ENCODE assay signal across 10 cellular contexts in genomic region chr2:43130548-43130875, GRCh38.
DNase-seq lines count a peak whose midpoint lies in the region; ATAC-seq and TF ChIP-seq lines count a peak whose summit lies in the region.
"Had no signal": no experiment of that assay in that cellular context is flagged by ENCODE, and none has a peak within 500 bp of the region (broad histone marks: within the 10 kb centered on the region; RNA-seq: fewer than 3 reads in every experiment).

No MANE protein-coding gene starts in this region.

- H3K4me3 Mint-ChIP-seq in activated T-cell treated with anti-CD3 and anti-CD28 coated beads, Interleukin-2, amount 50 U/mL, for 24 hours, result no peak overlapping the region
- peak overlapping the region; percentile 52 for H3K4me3 Mint-ChIP-seq in memory B cell

- no peak for TF ChIP-seq CTCF in testis (IDR thresholded peaks at IDR 0.05)

- no peak for DNase-seq in activated T-cell treated with anti-CD3 and anti-CD28 coated beads, Interleukin-2, amount 50 U/mL, for 24 hours
- no peak for DNase-seq in activated T-cell treated with anti-CD3 and anti-CD28 coated beads, Interleukin-2, amount 50 U/mL, for 48 hours
- no peak for DNase-seq in memory B cell (ENCODE audit: low spot score in 2 of 2)
- DNase-seq in testis, result no peak
- DNase-seq in NOMO-1 treated with DMSO at 0.1 percent for 48 hours (lab: John Stamatoyannopoulos, UW; ENCODE audit: unreplicated experiment), result no peak
- DNase-seq in NCI-H2171 treated with DMSO at 0.1 percent for 48 hours (lab: John Stamatoyannopoulos, UW), result no peak
- DNase-seq: foreskin melanocyte, NCI-H2081 had no signal

- H3K4me1 Mint-ChIP-seq in activated T-cell treated with anti-CD3 and anti-CD28 coated beads, Interleukin-2, amount 50 U/mL, for 24 hours (ENCODE audit: low read depth), result peaks cover 84% of the 10 kb centered on the region
- H3K4me1 Mint-ChIP-seq in memory B cell, result peaks cover 78% of the 10 kb centered on the region

- H3K27me3 Mint-ChIP-seq in activated T-cell treated with anti-CD3 and anti-CD28 coated beads, Interleukin-2, amount 50 U/mL, for 24 hours, result no peaks in the 10 kb centered on the region
- H3K27me3 Mint-ChIP-seq in memory B cell, result no peaks in the 10 kb centered on the region

- H3K27me3 ChIP-seq in testis, result no peaks in the 10 kb centered on the region

- no peaks in the 10 kb centered on the region for H3K9me3 Mint-ChIP-seq in activated T-cell treated with anti-CD3 and anti-CD28 coated beads, Interleukin-2, amount 50 U/mL, for 24 hours
- peaks cover 2% of the 10 kb centered on the region for H3K9me3 Mint-ChIP-seq in memory B cell

- peaks cover 24% of the 10 kb centered on the region for H3K4me1 ChIP-seq in testis

- H3K27ac Mint-ChIP-seq in activated T-cell treated with anti-CD3 and anti-CD28 coated beads, Interleukin-2, amount 50 U/mL, for 24 hours, result peak overlapping the region; percentile 58
- peak overlapping the region; percentile 95 for H3K27ac Mint-ChIP-seq in memory B cell

- no peak overlapping the region for H3K4me3 ChIP-seq in testis

- intact Hi-C loops in testis (cut with DNase I; ENCODE audit: low total_unique reads), result no loop called here

- H3K36me3 Mint-ChIP-seq in activated T-cell treated with anti-CD3 and anti-CD28 coated beads, Interleukin-2, amount 50 U/mL, for 24 hours (ENCODE audit: low read depth), result no peaks in the 10 kb centered on the region
- no peaks in the 10 kb centered on the region for H3K36me3 Mint-ChIP-seq in memory B cell

- H3K27ac ChIP-seq in adipose tissue (ENCODE audit: low read depth, low read length) (peak overlapping the region; percentile 58), testis (peak overlapping the region; percentile 63 to 67)

- WGBS in adipose tissue, 3 donors, result 85 to 94% (median 91%) methylated on average over 6 of the region's 6 CpGs
- 97% methylated on average over 4 to 6 of the region's 6 CpGs for WGBS in testis, 2 donors

- H3K36me3 ChIP-seq in testis (ENCODE audit: low read depth, missing control alignments), result no peaks in the 10 kb centered on the region

- no peaks in the 10 kb centered on the region for H3K9me3 ChIP-seq in testis

- no peak for TF ChIP-seq POLR2A in testis (IDR thresholded peaks at IDR 0.05)

- ATAC-seq in memory B cell (ENCODE audit: low read depth) (no peak), GM21390 (IDR thresholded peaks at IDR 0.05; ENCODE audit: unreplicated experiment) (no peak)
